Comparison of ENCODE assay signal across 8 cellular contexts in genomic region chr6:32185620-32186495, GRCh38. TPM values are rescaled to one million over a fixed set of nuclear protein-coding genes. Genes with fewer than 3 reads are reported as not detected.
DNase-seq lines count a peak whose midpoint lies in the region; ATAC-seq and TF ChIP-seq lines count a peak whose summit lies in the region.
"Not testable (repeated sequence)": the region's sequence is repeated elsewhere in the genome, so short reads cannot be mapped to it uniquely, and the experiment has no call there.

No MANE protein-coding gene starts in this region.

- H2AFZ ChIP-seq in SK-N-SH (ENCODE audit: low read depth); neural progenitor cell (replicated peaks): not testable (repeated sequence)

- peak overlapping the region; percentile 92 for H3K27ac Mint-ChIP-seq in activated T-cell treated with anti-CD3 and anti-CD28 coated beads, Interleukin-2, amount 50 U/mL, for 24 hours
- not testable (repeated sequence) for H3K27ac Mint-ChIP-seq in neural progenitor cell
- H3K27ac Mint-ChIP-seq in stimulated activated memory B cell treated with anti-CD40 and anti-IgM and Interleukin-4, amounts not matched to agents 10 μg/mL and 1 μg/mL and 100 μg/mL, for 72 hours, result peak overlapping the region; percentile 92

- H3K4me1 Mint-ChIP-seq in activated T-cell treated with anti-CD3 and anti-CD28 coated beads, Interleukin-2, amount 50 U/mL, for 24 hours (ENCODE audit: low read depth), result peaks cover 69% of the 10 kb centered on the region
- peaks cover 40% of the 10 kb centered on the region for H3K4me1 Mint-ChIP-seq in neural progenitor cell
- H3K4me1 Mint-ChIP-seq in stimulated activated memory B cell treated with anti-CD40 and anti-IgM and Interleukin-4, amounts not matched to agents 10 μg/mL and 1 μg/mL and 100 μg/mL, for 72 hours, result peaks cover 53% of the 10 kb centered on the region

- H3K9me3 ChIP-seq in BLaER1 treated with 17β-estradiol and CSF1 and Interleukin-3, amounts not matched to agents 10 nM and 100 nM (replicated peaks in 1 of 11); SK-N-SH; colonic mucosa; right atrium auricular region; neural progenitor cell (ENCODE audit: low read depth): not testable (repeated sequence)

- peaks cover 0 to 37% (median 7%) of the 10 kb centered on the region in 11 experiments; a peak in 9 of 22 replicates for H4K20me1 ChIP-seq in BLaER1 treated with 17β-estradiol and CSF1 and Interleukin-3, amounts not matched to agents 10 nM and 100 nM
- H4K20me1 ChIP-seq in SK-N-SH (ENCODE audit: insufficient read depth), result not testable (repeated sequence)
- H4K20me1 ChIP-seq in neural progenitor cell (ENCODE audit: low read depth), result peaks cover 27% of the 10 kb centered on the region

- peak overlapping the region in 8 of 11 experiments; percentile 5 to 96 (median 61); a peak in 13 of 22 replicates for H3K9ac ChIP-seq in BLaER1 treated with 17β-estradiol and CSF1 and Interleukin-3, amounts not matched to agents 10 nM and 100 nM
- H3K9ac ChIP-seq in SK-N-SH, neural progenitor cell: not testable (repeated sequence)
- H3K9ac ChIP-seq in colonic mucosa (ENCODE audit: low read depth in 2 of 2, low read length in 2 of 2), result peak overlapping the region in 1 of 2 donors; percentile 12

- CTCF ChIA-PET in SK-N-SH (lab: Yijun Ruan, JAX), result not testable (repeated sequence)

- TF ChIP-seq RAD21 in SK-N-SH (IDR thresholded peaks at IDR 0.05; ENCODE audit: low read length), result not testable (repeated sequence)

- intact Hi-C loops in colonic mucosa (cut with DNase I), result not testable (repeated sequence)

- not testable (repeated sequence) for H3K27me3 Mint-ChIP-seq in activated T-cell treated with anti-CD3 and anti-CD28 coated beads, Interleukin-2, amount 50 U/mL, for 24 hours; stimulated activated memory B cell treated with anti-CD40 and anti-IgM and Interleukin-4, amounts not matched to agents 10 μg/mL and 1 μg/mL and 100 μg/mL, for 72 hours
- peaks cover 11% of the 10 kb centered on the region for H3K27me3 Mint-ChIP-seq in neural progenitor cell (ENCODE audit: insufficient read depth, low read depth)

- peak overlapping the region; percentile 91 to 100 (median 98); a peak in 16 of 22 replicates for H3K4me2 ChIP-seq in BLaER1 treated with 17β-estradiol and CSF1 and Interleukin-3, amounts not matched to agents 10 nM and 100 nM
- H3K4me2 ChIP-seq in SK-N-SH, result not testable (repeated sequence)
- H3K4me2 ChIP-seq in neural progenitor cell, result peak overlapping the region; percentile 49

- POLR2A ChIA-PET in SK-N-SH (lab: Yijun Ruan, JAX), result not testable (repeated sequence)

- H3K9me3 Mint-ChIP-seq in activated T-cell treated with anti-CD3 and anti-CD28 coated beads, Interleukin-2, amount 50 U/mL, for 24 hours; neural progenitor cell; stimulated activated memory B cell treated with anti-CD40 and anti-IgM and Interleukin-4, amounts not matched to agents 10 μg/mL and 1 μg/mL and 100 μg/mL, for 72 hours: not testable (repeated sequence)

- not testable (repeated sequence) for H3K27me3 ChIP-seq in BLaER1 treated with 17β-estradiol and CSF1 and Interleukin-3, amounts not matched to agents 10 nM and 100 nM; SK-N-SH (ENCODE audit: insufficient read depth); colonic mucosa; right atrium auricular region; neural progenitor cell

- H3K36me3 ChIP-seq in BLaER1 treated with 17β-estradiol and CSF1 and Interleukin-3, amounts not matched to agents 10 nM and 100 nM, result peaks cover 55 to 68% (median 63%) of the 10 kb centered on the region in 11 experiments
- peaks cover 14 to 35% of the 10 kb centered on the region in 2 experiments for H3K36me3 ChIP-seq in SK-N-SH (replicated peaks in 1 of 2; ENCODE audit: control insufficient read depth in 1 of 2, insufficient read depth in 2 of 2, low read length in 1 of 2)
- not testable (repeated sequence) for H3K36me3 ChIP-seq in colonic mucosa, neural progenitor cell
- H3K36me3 ChIP-seq in right atrium auricular region, result peaks cover 36% of the 10 kb centered on the region

- not testable (repeated sequence) for H3K9me2 ChIP-seq in SK-N-SH

- peak; percentile 53 for ATAC-seq in stimulated activated memory B cell treated with anti-CD40 and anti-IgM and Interleukin-4, amounts not matched to agents 10 μg/mL and 1 μg/mL and 100 μg/mL, for 72 hours

- H3K36me3 Mint-ChIP-seq in activated T-cell treated with anti-CD3 and anti-CD28 coated beads, Interleukin-2, amount 50 U/mL, for 24 hours (ENCODE audit: low read depth), result peaks cover 84% of the 10 kb centered on the region
- peaks cover 15% of the 10 kb centered on the region for H3K36me3 Mint-ChIP-seq in neural progenitor cell
- H3K36me3 Mint-ChIP-seq in stimulated activated memory B cell treated with anti-CD40 and anti-IgM and Interleukin-4, amounts not matched to agents 10 μg/mL and 1 μg/mL and 100 μg/mL, for 72 hours, result peaks cover 46% of the 10 kb centered on the region

- peak; percentile 56 for DNase-seq in HS-5 (ENCODE audit: low read depth)
- DNase-seq in SK-N-SH, result peak; percentile 66
- peak; percentile 70 for DNase-seq in activated T-cell treated with anti-CD3 and anti-CD28 coated beads, Interleukin-2, amount 50 U/mL, for 24 hours
- peak; percentile 68 for DNase-seq in colonic mucosa
- DNase-seq in right atrium auricular region (ENCODE audit: low spot score), result peak; percentile 97
- peak; percentile 86 for DNase-seq in neural progenitor cell (ENCODE audit: low spot score)

- H3F3A ChIP-seq in SK-N-SH (replicated peaks; ENCODE audit: insufficient read depth) (peaks cover 20% of the 10 kb centered on the region), neural progenitor cell (ENCODE audit: low read depth) (peaks cover 45% of the 10 kb centered on the region)

- H3K4me3 ChIP-seq in BLaER1 treated with 17β-estradiol and CSF1 and Interleukin-3, amounts not matched to agents 10 nM and 100 nM, result peak overlapping the region in 2 of 10 experiments; percentile 84 to 91; a peak in 2 of 20 replicates
- H3K4me3 ChIP-seq in SK-N-SH (ENCODE audit: low read depth in 2 of 2, low read length in 1 of 2); colonic mucosa; right atrium auricular region: not testable (repeated sequence)
- peak overlapping the region; percentile 25 for H3K4me3 ChIP-seq in neural progenitor cell

- H3K4me1 ChIP-seq in BLaER1 treated with 17β-estradiol and CSF1 and Interleukin-3, amounts not matched to agents 10 nM and 100 nM, result peaks cover 39 to 72% (median 54%) of the 10 kb centered on the region in 10 experiments
- H3K4me1 ChIP-seq in SK-N-SH (ENCODE audit: control insufficient read depth in 1 of 2, insufficient read depth in 2 of 2, low read depth in 1 of 2, low read length in 1 of 2) (peaks cover 0 to 14% of the 10 kb centered on the region in 2 experiments; a peak in 1 of 4 replicates), right atrium auricular region (peaks cover 0 to 73% of the 10 kb centered on the region in 2 donors)
- H3K4me1 ChIP-seq in colonic mucosa, neural progenitor cell: not testable (repeated sequence)

- H3K79me2 ChIP-seq in SK-N-SH (ENCODE audit: insufficient read depth) (peaks cover 21% of the 10 kb centered on the region), neural progenitor cell (ENCODE audit: low read depth) (peaks cover 30% of the 10 kb centered on the region)

- TF ChIP-seq EP300 in SK-N-SH (IDR thresholded peaks at IDR 0.05; ENCODE audit: borderline replicate concordance in 1 of 2, low read depth in 1 of 2, low read length in 1 of 2), result not testable (repeated sequence)

- H3K4me3 Mint-ChIP-seq in activated T-cell treated with anti-CD3 and anti-CD28 coated beads, Interleukin-2, amount 50 U/mL, for 24 hours, result peak overlapping the region; percentile 53
- peak overlapping the region; percentile 42 for H3K4me3 Mint-ChIP-seq in neural progenitor cell
- H3K4me3 Mint-ChIP-seq in stimulated activated memory B cell treated with anti-CD40 and anti-IgM and Interleukin-4, amounts not matched to agents 10 μg/mL and 1 μg/mL and 100 μg/mL, for 72 hours, result peak overlapping the region; percentile 10

- 43% methylated on average over 16 of the region's 16 CpGs for whole genome bisulfite sequencing in SK-N-SH (ENCODE audit: low lambda C conversion rate)

- TF ChIP-seq CTCF in SK-N-SH (IDR thresholded peaks at IDR 0.05); colonic mucosa (IDR thresholded peaks at IDR 0.05); right atrium auricular region (IDR thresholded peaks at IDR 0.05); neural progenitor cell (IDR thresholded peaks at IDR 0.05): not testable (repeated sequence)

- peak overlapping the region in 6 of 11 experiments; percentile 2 to 55 (median 46); a peak in 6 of 22 replicates for H3K27ac ChIP-seq in BLaER1 treated with 17β-estradiol and CSF1 and Interleukin-3, amounts not matched to agents 10 nM and 100 nM
- H3K27ac ChIP-seq in SK-N-SH (ENCODE audit: low read depth in 2 of 2, low read length in 1 of 2) (peak overlapping the region in 1 of 2 experiments; percentile 53; a peak in 2 of 4 replicates), colonic mucosa (peak overlapping the region; percentile 22), right atrium auricular region (peak overlapping the region; percentile 90 to 99)
- not testable (repeated sequence) for H3K27ac ChIP-seq in neural progenitor cell

RNA-seq across cellular contexts. Expression of gene AGER, which starts 1.8 kb away (rescaled TPM):
- polyA plus RNA-seq in SK-N-SH (2012; rRNA removed), result 2.9 and 3.5 TPM in 2 replicates
- polyA plus RNA-seq in SK-N-SH (2012; cell fraction: cytosol; rRNA removed), result 0.68 and 0.80 TPM in 2 replicates
- polyA plus RNA-seq in SK-N-SH (2012; cell fraction: nucleus; rRNA removed), result 25.0 and 43.7 TPM in 2 replicates
- 10 to 100 TPM in 1 of 2 donors, 1 to 10 TPM in 1; 4.1 to 10.1 TPM for total RNA-seq in colonic mucosa
- total RNA-seq in right atrium auricular region, result 1 to 10 TPM in 1 of 2 donors, under 1 TPM in 1; 0.94 to 1.4 TPM
- 1.1 and 1.4 TPM in 2 replicates for total RNA-seq in neural progenitor cell (ENCODE audit: low replicate concordance)

RNA-seq across cellular contexts. Expression of gene PBX2, which starts 4.1 kb away (rescaled TPM):
- polyA plus RNA-seq in SK-N-SH (2012; rRNA removed), result 74.5 and 83.1 TPM in 2 replicates
- 29.4 and 45.5 TPM in 2 replicates for polyA plus RNA-seq in SK-N-SH (2012; cell fraction: cytosol; rRNA removed)
- polyA plus RNA-seq in SK-N-SH (2012; cell fraction: nucleus; rRNA removed), result 180 and 230 TPM in 2 replicates
- total RNA-seq in colonic mucosa (10 to 100 TPM; 47.5 TPM), right atrium auricular region (10 to 100 TPM; 26.0 to 32.5 TPM), neural progenitor cell (ENCODE audit: low replicate concordance) (53.3 and 114 TPM in 2 replicates)

RNA-seq across cellular contexts. Expression of gene GPSM3, which starts 6.6 kb away (rescaled TPM):
- polyA plus RNA-seq in SK-N-SH (2012; rRNA removed), result 1.5 and 1.9 TPM in 2 replicates
- polyA plus RNA-seq in SK-N-SH (2012; cell fraction: cytosol; rRNA removed), result 0.93 and 1.2 TPM in 2 replicates
- polyA plus RNA-seq in SK-N-SH (2012; cell fraction: nucleus; rRNA removed), result 2.3 TPM in 2 replicates
- total RNA-seq in colonic mucosa (1 to 10 TPM; 6.7 to 8.6 TPM), right atrium auricular region (1 to 10 TPM; 3.6 to 9.0 TPM), neural progenitor cell (ENCODE audit: low replicate concordance) (3.4 and 4.5 TPM in 2 replicates)

RNA-seq across cellular contexts. Expression of gene RNF5, which starts 7.7 kb away (rescaled TPM):
- polyA plus RNA-seq in SK-N-SH (2012; rRNA removed), result 74.8 and 110 TPM in 2 replicates
- polyA plus RNA-seq in SK-N-SH (2012; cell fraction: cytosol; rRNA removed), result 90.1 and 105 TPM in 2 replicates
- 11.7 and 31.8 TPM in 2 replicates for polyA plus RNA-seq in SK-N-SH (2012; cell fraction: nucleus; rRNA removed)
- 10 to 100 TPM; 75.8 to 87.4 TPM for total RNA-seq in colonic mucosa
- total RNA-seq in right atrium auricular region, result 100 to 1,000 TPM; 104 to 106 TPM
- total RNA-seq in neural progenitor cell (ENCODE audit: low replicate concordance), result 129 and 169 TPM in 2 replicates

RNA-seq across cellular contexts. Expression of gene AGPAT1, which starts 10.0 kb away (rescaled TPM):
- polyA plus RNA-seq in SK-N-SH (2012; rRNA removed), result 118 and 122 TPM in 2 replicates
- polyA plus RNA-seq in SK-N-SH (2012; cell fraction: cytosol; rRNA removed), result 59.9 and 92.2 TPM in 2 replicates
- 85.0 and 85.2 TPM in 2 replicates for polyA plus RNA-seq in SK-N-SH (2012; cell fraction: nucleus; rRNA removed)
- 10 to 100 TPM; 44.1 to 54.5 TPM for total RNA-seq in colonic mucosa
- total RNA-seq in right atrium auricular region, result 10 to 100 TPM; 59.6 to 77.1 TPM
- 46.9 and 105 TPM in 2 replicates for total RNA-seq in neural progenitor cell (ENCODE audit: low replicate concordance)
